ENCODE assay signal across 13 cellular contexts in genomic region chr6:111794716-111795452, GRCh38.
DNase-seq lines count a peak whose midpoint lies in the region; ATAC-seq and TF ChIP-seq lines count a peak whose summit lies in the region.
"Had no signal": no experiment of that assay in that cellular context is flagged by ENCODE, and none has a peak within 500 bp of the region (broad histone marks: within the 10 kb centered on the region; RNA-seq: fewer than 3 reads in every experiment).

No MANE protein-coding gene starts in this region.

- peak overlapping the region in 1 of 2 donors; percentile 2 for H3K4me3 ChIP-seq in CD4-positive, alpha-beta memory T cell (ENCODE audit: low read length in 2 of 2)
- no peak overlapping the region for H3K4me3 ChIP-seq in GM23338
- no peak overlapping the region for H3K4me3 ChIP-seq in lower lobe of right lung
- H3K4me3 ChIP-seq: suprapubic skin had no signal

- DNase-seq in CD4-positive, alpha-beta memory T cell = peak in 3 of 5 donors; percentile 39 to 52 (median 41)
- DNase-seq in GM23338 (ENCODE audit: low spot score) (no peak), lower lobe of right lung (no peak), NOMO-1 treated with dmso at 0.1 percent for 144 hours (lab: John Stamatoyannopoulos, UW; ENCODE audit: unreplicated experiment) (no peak), midbrain (lab: John Stamatoyannopoulos, UW) (no peak), posterior vena cava (ENCODE audit: low spot score) (no peak)
- DNase-seq in T-helper 2 cell treated with Interferon-gamma antibody and Interleukin-4, amounts not matched to agents 5 μg/mL and 100 μg/mL, for 36 hours (ENCODE audit: low spot score) = no peak
- DNase-seq: C1 segment of cervical spinal cord, NCI-H1092 treated with DMSO at 0.1 percent for 48 hours, NCI-H526 had no signal

- H3K27ac Mint-ChIP-seq in CD4-positive, alpha-beta memory T cell = peak overlapping the region in 6 of 7 donors; percentile 88 to 95 (median 92)
- H3K27ac Mint-ChIP-seq in GM23338 = no peak overlapping the region
- peak overlapping the region; percentile 79 for H3K27ac Mint-ChIP-seq in T-helper 2 cell treated with Interferon-gamma antibody and Interleukin-4, amounts not matched to agents 5 μg/mL and 100 μg/mL, for 36 hours
- H3K27ac Mint-ChIP-seq: dendritic cell treated with granulocyte-macrophage colony-stimulating factor and Interleukin-4, amounts not matched to agents 40 ng/mL and 50 ng/mL, for 4 days had no signal

- no peaks in the 10 kb centered on the region for H3K36me3 ChIP-seq in CD4-positive, alpha-beta memory T cell (ENCODE audit: insufficient read depth, low read length)
- H3K36me3 ChIP-seq in GM23338 (ENCODE audit: insufficient read depth) (no peaks in the 10 kb centered on the region), lower lobe of right lung (no peaks in the 10 kb centered on the region)
- H3K36me3 ChIP-seq: suprapubic skin had no signal

- H3K4me1 Mint-ChIP-seq in CD4-positive, alpha-beta memory T cell = peaks cover 17 to 71% (median 42%) of the 10 kb centered on the region in 4 donors
- peaks cover 41% of the 10 kb centered on the region for H3K4me1 Mint-ChIP-seq in GM23338
- peaks cover 63% of the 10 kb centered on the region for H3K4me1 Mint-ChIP-seq in T-helper 2 cell treated with Interferon-gamma antibody and Interleukin-4, amounts not matched to agents 5 μg/mL and 100 μg/mL, for 36 hours (ENCODE audit: low read depth)

- H3K27me3 ChIP-seq in CD4-positive, alpha-beta memory T cell (ENCODE audit: insufficient read depth, low read length) = no peaks in the 10 kb centered on the region
- no peaks in the 10 kb centered on the region for H3K27me3 ChIP-seq in GM23338 (ENCODE audit: insufficient read depth)
- H3K27me3 ChIP-seq in lower lobe of right lung (ENCODE audit: low read depth) = no peaks in the 10 kb centered on the region
- H3K27me3 ChIP-seq: suprapubic skin had no signal

- H4K20me1 ChIP-seq in GM23338 (replicated peaks; ENCODE audit: insufficient read depth) = peaks cover 10% of the 10 kb centered on the region; the same call in 1 of the 2 replicates

- CTCF ChIA-PET in CD4-positive, alpha-beta memory T cell (lab: Charles Lee; ENCODE audit: partially characterized antibody) = interaction anchor here (1.0 to 2.5 kb wide), 10 partner anchors 9 to 51 kb away, joined by 3 to 11 read pairs (median 4); no protein-coding TSS in a partner anchor

- no peaks in the 10 kb centered on the region for H3K9me2 ChIP-seq in GM23338 (ENCODE audit: insufficient read depth)

- POLR2A ChIA-PET in CD4-positive, alpha-beta memory T cell (lab: Charles Lee; ENCODE audit: partially characterized antibody) = interaction anchor here (0.8 to 8.3 kb wide), 13 partner anchors 11 to 78 kb away, joined by 3 to 55 read pairs (median 4); partner anchors contain the start of gene FYN

- H3K9me3 ChIP-seq in CD4-positive, alpha-beta memory T cell (ENCODE audit: control insufficient read depth in 1 of 2, low read length in 2 of 2) = no peaks in the 10 kb centered on the region
- H3K9me3 ChIP-seq in lower lobe of right lung = no peaks in the 10 kb centered on the region
- H3K9me3 ChIP-seq: suprapubic skin had no signal

- H2AFZ ChIP-seq in GM23338 = no peak overlapping the region

- ATAC-seq in GM23338 = no peak
- no peak for ATAC-seq in lower lobe of right lung
- ATAC-seq in GM19463 (IDR thresholded peaks at IDR 0.05; ENCODE audit: unreplicated experiment) = no peak

- intact Hi-C loops in CD4-positive, alpha-beta memory T cell (cut with micrococcal nuclease) = loop anchor here (2.0 to 5.0 kb wide), 2 partner anchors 16 to 38 kb away; no protein-coding TSS in a partner anchor
- intact Hi-C loops in lower lobe of right lung (cut with DNase I) = no loop called here
- intact Hi-C loops in posterior vena cava (cut with DNase I) = no loop called here

- H3K36me3 Mint-ChIP-seq in CD4-positive, alpha-beta memory T cell = peaks cover under 1 to 29% of the 10 kb centered on the region in 2 donors
- H3K36me3 Mint-ChIP-seq in GM23338 (ENCODE audit: low read depth) = no peaks in the 10 kb centered on the region
- H3K36me3 Mint-ChIP-seq in T-helper 2 cell treated with Interferon-gamma antibody and Interleukin-4, amounts not matched to agents 5 μg/mL and 100 μg/mL, for 36 hours (ENCODE audit: low read depth) = peaks cover 7% of the 10 kb centered on the region

- peaks cover 52% of the 10 kb centered on the region for H3K79me2 ChIP-seq in GM23338 (replicated peaks; ENCODE audit: insufficient read depth)

- no peaks in the 10 kb centered on the region for H3K9me3 Mint-ChIP-seq in CD4-positive, alpha-beta memory T cell
- no peaks in the 10 kb centered on the region for H3K9me3 Mint-ChIP-seq in GM23338
- no peaks in the 10 kb centered on the region for H3K9me3 Mint-ChIP-seq in T-helper 2 cell treated with Interferon-gamma antibody and Interleukin-4, amounts not matched to agents 5 μg/mL and 100 μg/mL, for 36 hours
- H3K9me3 Mint-ChIP-seq: dendritic cell treated with granulocyte-macrophage colony-stimulating factor and Interleukin-4, amounts not matched to agents 40 ng/mL and 50 ng/mL, for 4 days had no signal

- H3K4me2 ChIP-seq in GM23338 = no peak overlapping the region

- no peaks in the 10 kb centered on the region for H3K27me3 Mint-ChIP-seq in CD4-positive, alpha-beta memory T cell
- peaks cover 2% of the 10 kb centered on the region for H3K27me3 Mint-ChIP-seq in GM23338 (ENCODE audit: insufficient read depth, low read depth, poor library complexity)
- no peaks in the 10 kb centered on the region for H3K27me3 Mint-ChIP-seq in T-helper 2 cell treated with Interferon-gamma antibody and Interleukin-4, amounts not matched to agents 5 μg/mL and 100 μg/mL, for 36 hours (ENCODE audit: low read depth)
- H3K27me3 Mint-ChIP-seq: dendritic cell treated with granulocyte-macrophage colony-stimulating factor and Interleukin-4, amounts not matched to agents 40 ng/mL and 50 ng/mL, for 4 days had no signal

- peak overlapping the region; percentile 63 to 84 (median 81) for H3K4me3 Mint-ChIP-seq in CD4-positive, alpha-beta memory T cell
- no peak overlapping the region for H3K4me3 Mint-ChIP-seq in GM23338
- peak overlapping the region; percentile 59 for H3K4me3 Mint-ChIP-seq in T-helper 2 cell treated with Interferon-gamma antibody and Interleukin-4, amounts not matched to agents 5 μg/mL and 100 μg/mL, for 36 hours
- H3K4me3 Mint-ChIP-seq: dendritic cell treated with granulocyte-macrophage colony-stimulating factor and Interleukin-4, amounts not matched to agents 40 ng/mL and 50 ng/mL, for 4 days had no signal

- H3K4me1 ChIP-seq in CD4-positive, alpha-beta memory T cell (ENCODE audit: insufficient read depth, low read length) = peaks cover 94% of the 10 kb centered on the region
- peaks cover 13% of the 10 kb centered on the region; the same call in 1 of the 2 replicates for H3K4me1 ChIP-seq in GM23338 (ENCODE audit: insufficient read depth)
- H3K4me1 ChIP-seq in lower lobe of right lung = peaks cover 18% of the 10 kb centered on the region

- H3F3A ChIP-seq in GM23338 (replicated peaks; ENCODE audit: low read depth) = no peaks in the 10 kb centered on the region

- no peak for TF ChIP-seq CTCF in GM23338 (conservative IDR thresholded peaks at IDR 0.05; ENCODE audit: low read depth in 2 of 2)
- TF ChIP-seq CTCF in lower lobe of right lung (IDR thresholded peaks at IDR 0.05) = no peak

- H3K27ac ChIP-seq in CD4-positive, alpha-beta memory T cell (ENCODE audit: low read depth, low read length) = peak overlapping the region; percentile 45
- 0 out of 2 replicates have a peak overlapping the region, but pooled peaks have one; percentile 24 for H3K27ac ChIP-seq in GM23338 (ENCODE audit: low read depth)
- peak overlapping the region; percentile 12 for H3K27ac ChIP-seq in lower lobe of right lung
- H3K27ac ChIP-seq: suprapubic skin had no signal

TF ChIP-seq in GM23338, 12 proteins besides CTCF, POLR2A, EP300 and RAD21 (continues in another document):
- TF ChIP-seq, protein P1, sequence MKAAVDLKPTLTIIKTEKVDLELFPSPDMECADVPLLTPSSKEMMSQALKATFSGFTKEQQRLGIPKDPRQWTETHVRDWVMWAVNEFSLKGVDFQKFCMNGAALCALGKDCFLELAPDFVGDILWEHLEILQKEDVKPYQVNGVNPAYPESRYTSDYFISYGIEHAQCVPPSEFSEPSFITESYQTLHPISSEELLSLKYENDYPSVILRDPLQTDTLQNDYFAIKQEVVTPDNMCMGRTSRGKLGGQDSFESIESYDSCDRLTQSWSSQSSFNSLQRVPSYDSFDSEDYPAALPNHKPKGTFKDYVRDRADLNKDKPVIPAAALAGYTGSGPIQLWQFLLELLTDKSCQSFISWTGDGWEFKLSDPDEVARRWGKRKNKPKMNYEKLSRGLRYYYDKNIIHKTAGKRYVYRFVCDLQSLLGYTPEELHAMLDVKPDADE (IDR thresholded peaks at IDR 0.05) = no peak
- TF ChIP-seq JUNB (IDR thresholded peaks at IDR 0.05; ENCODE audit: unreplicated experiment) (no peak), ZNF331 (CRISPR knock-in tag; IDR thresholded peaks at IDR 0.05; ENCODE audit: low read depth) (no peak), STAT1 (IDR thresholded peaks at IDR 0.05; ENCODE audit: unreplicated experiment) (no peak), POLR2AphosphoS5 (IDR thresholded peaks at IDR 0.05; ENCODE audit: low read depth) (no peak), ZNF114 (CRISPR knock-in tag; IDR thresholded peaks at IDR 0.05) (no peak), EZH2phosphoT487 (IDR thresholded peaks at IDR 0.05; ENCODE audit: unreplicated experiment) (no peak)

Comparison
In these comparisons a context has a peak if more than half of its experiments do, and no peak if none do; other contexts are left out.
1. DNase-seq: peak in CD4-positive, alpha-beta memory T cell (3 of 5); none in GM23338 (single experiment), T-helper 2 cell treated with Interferon-gamma antibody and Interleukin-4, amounts not matched to agents 5 μg/mL and 100 μg/mL, for 36 hours (single experiment), lower lobe of right lung (single experiment), NOMO-1 treated with dmso at 0.1 percent for 144 hours (single experiment), midbrain (single experiment) and posterior vena cava (single experiment).
2. Peak in every context shown above with its lines, with median percentiles within 50 percentile points of each other: H3K27ac ChIP-seq.